37 cellular contexts compared by ENCODE assay signal in genomic region chr15:84892786-84893307, GRCh38. TPM values are rescaled to one million over a fixed set of nuclear protein-coding genes. Genes with fewer than 3 reads are reported as not detected.
"Had no signal": no experiment of that assay in that cellular context is flagged by ENCODE, and none has a peak within 500 bp of the region (broad histone marks: within the 10 kb centered on the region; RNA-seq: fewer than 3 reads in every experiment).

No MANE protein-coding gene starts in this region.

- H3K4me3 ChIP-seq: adrenal gland, body of pancreas, breast epithelium had no signal

- H3K9me3 ChIP-seq: adrenal gland, body of pancreas, breast epithelium had no signal

- H3K4me1 Mint-ChIP-seq: activated B cell treated with CpG ODN at 0.5 μM for 24 hours; activated CD4-positive, alpha-beta T cell treated with anti-CD3 and anti-CD28 coated beads, Interleukin-2, amount 10 ng/mL, durations not matched to agents 24 days and 14 days; activated naive CD8-positive, alpha-beta T cell treated with anti-CD3 and anti-CD28 coated beads for 36 hours; activated T-helper 17 cell treated with anti-CD3 and anti-CD28 coated beads, Interleukin-2, amount 50 U/mL, for 72 hours; T-cell had no signal

- H3K4me1 ChIP-seq: adrenal gland, body of pancreas, breast epithelium had no signal

- DNase-seq: activated B cell treated with CpG ODN at 0.5 μM for 24 hours; activated CD4-positive, alpha-beta memory T cell treated with anti-CD3 and anti-CD28 coated beads for 36 hours; activated CD4-positive, alpha-beta T cell treated with anti-CD3 and anti-CD28 coated beads for 4 hours; activated CD4-positive, alpha-beta T cell treated with anti-CD3 and anti-CD28 coated beads, Interleukin-2, amount 10 ng/mL, durations not matched to agents 24 days and 14 days; activated CD4-positive, alpha-beta T cell treated with anti-CD3 and anti-CD28 coated beads, Interleukin-2, amount 50 U/mL, for 1 hour; activated CD4-positive, alpha-beta T cell treated with anti-CD3 and anti-CD28 coated beads, Interleukin-2, amount 50 U/mL, for 4 hours; activated CD4-positive, CD25-positive, alpha-beta regulatory T cell treated with anti-CD3 and anti-CD28 coated beads, Interleukin-2, amount 50 U/mL, for 72 hours; activated CD8-positive, alpha-beta memory T cell treated with anti-CD3 and anti-CD28 coated beads, Interleukin-2, amount 50 U/mL, for 4 hours; activated CD8-positive, alpha-beta T cell treated with anti-CD3 and anti-CD28 coated beads for 36 hours; activated effector memory CD4-positive, alpha-beta T cell treated with anti-CD3 and anti-CD28 coated beads, Interleukin-2, amount 50 U/mL, for 16 hours; activated gamma-delta T cell treated with Interleukin-2 at 50 U/mL for 16 hours; activated naive CD4-positive, alpha-beta T cell; activated naive CD4-positive, alpha-beta T cell treated with anti-CD3 and anti-CD28 coated beads for 36 hours; activated naive CD4-positive, alpha-beta T cell treated with anti-CD3 and anti-CD28 coated beads, Interleukin-2, amount 50 U/mL, for 16 hours; activated naive CD8-positive, alpha-beta T cell treated with anti-CD3 and anti-CD28 coated beads for 36 hours; activated T-cell treated with anti-CD3 and anti-CD28 coated beads for 4 hours; activated T-cell treated with anti-CD3 and anti-CD28 coated beads, Interleukin-2, amount 50 U/mL, for 1 hour; activated T-cell treated with anti-CD3 and anti-CD28 coated beads, Interleukin-2, amount 50 U/mL, for 4 hours; activated T-cell treated with anti-CD3 and anti-CD28 coated beads, Interleukin-2, amount 50 U/mL, for 72 hours; adrenal gland; amniotic stem cell; body of pancreas; brain microvascular endothelial cell; central memory CD4-positive, alpha-beta T cell; T-cell; T-helper 17 cell; T-helper 9 cell had no signal

- H3K27ac ChIP-seq: adrenal gland, body of pancreas, brain microvascular endothelial cell, breast epithelium, VCaP had no signal

- H3K27ac Mint-ChIP-seq: activated B cell treated with CpG ODN at 0.5 μM for 24 hours; activated CD4-positive, alpha-beta memory T cell treated with anti-CD3 and anti-CD28 coated beads for 36 hours; activated CD4-positive, alpha-beta T cell treated with anti-CD3 and anti-CD28 coated beads, Interleukin-2, amount 10 ng/mL, durations not matched to agents 24 days and 14 days; activated CD8-positive, alpha-beta T cell treated with anti-CD3 and anti-CD28 coated beads for 36 hours; activated naive CD4-positive, alpha-beta T cell treated with anti-CD3 and anti-CD28 coated beads for 36 hours; activated naive CD8-positive, alpha-beta T cell treated with anti-CD3 and anti-CD28 coated beads for 36 hours; activated T-cell treated with anti-CD3 and anti-CD28 coated beads, Interleukin-2, amount 50 U/mL, for 72 hours; activated T-helper 1 cell treated with anti-CD3 and anti-CD28 coated beads, Interleukin-12 subunit alpha, Interleukin-12 subunit beta, Interleukin-2, Interleukin-4 antibody, amounts not matched to agents 30 ng/mL and 10 ng/mL and 1 ng/mL, durations not matched to agents 14 hours and 24 hours and 36 hours; activated T-helper 17 cell treated with anti-CD3 and anti-CD28 coated beads, Interleukin-2, amount 50 U/mL, for 72 hours; T-cell had no signal

- H3K27me3 Mint-ChIP-seq: activated T-helper 17 cell treated with anti-CD3 and anti-CD28 coated beads, Interleukin-2, amount 50 U/mL, for 72 hours had no signal

- ATAC-seq: activated CD8-positive, alpha-beta T cell treated with anti-CD3 and anti-CD28 coated beads for 36 hours; activated naive CD4-positive, alpha-beta T cell treated with anti-CD3 and anti-CD28 coated beads, Interleukin-2, amount 50 U/mL, for 72 hours; activated T-cell treated with anti-CD3 and anti-CD28 coated beads, Interleukin-2, amount 50 U/mL, for 4 hours; activated T-cell treated with anti-CD3 and anti-CD28 coated beads, Interleukin-2, amount 50 U/mL, for 72 hours; activated T-helper 17 cell treated with anti-CD3 and anti-CD28 coated beads, Interleukin-2, amount 50 U/mL, for 72 hours; body of pancreas; T-cell; T-helper 17 cell had no signal

- H3K4me3 Mint-ChIP-seq: activated B cell treated with CpG ODN at 0.5 μM for 24 hours; activated CD4-positive, alpha-beta memory T cell treated with anti-CD3 and anti-CD28 coated beads for 36 hours; activated CD4-positive, alpha-beta T cell treated with anti-CD3 and anti-CD28 coated beads, Interleukin-2, amount 10 ng/mL, durations not matched to agents 24 days and 14 days; activated CD8-positive, alpha-beta T cell treated with anti-CD3 and anti-CD28 coated beads for 36 hours; activated naive CD4-positive, alpha-beta T cell treated with anti-CD3 and anti-CD28 coated beads for 36 hours; activated naive CD8-positive, alpha-beta T cell treated with anti-CD3 and anti-CD28 coated beads for 36 hours; activated T-cell treated with anti-CD3 and anti-CD28 coated beads, Interleukin-2, amount 50 U/mL, for 4 hours; activated T-cell treated with anti-CD3 and anti-CD28 coated beads, Interleukin-2, amount 50 U/mL, for 72 hours; activated T-helper 1 cell treated with anti-CD3 and anti-CD28 coated beads, Interleukin-12 subunit alpha, Interleukin-12 subunit beta, Interleukin-2, Interleukin-4 antibody, amounts not matched to agents 30 ng/mL and 10 ng/mL and 1 ng/mL, durations not matched to agents 14 hours and 24 hours and 36 hours; activated T-helper 17 cell treated with anti-CD3 and anti-CD28 coated beads, Interleukin-2, amount 50 U/mL, for 72 hours; T-cell; T-helper 17 cell had no signal

- H3K36me3 Mint-ChIP-seq: activated CD4-positive, alpha-beta memory T cell treated with anti-CD3 and anti-CD28 coated beads for 36 hours; activated naive CD4-positive, alpha-beta T cell treated with anti-CD3 and anti-CD28 coated beads, Interleukin-2, amount 50 U/mL, for 72 hours; activated naive CD8-positive, alpha-beta T cell treated with anti-CD3 and anti-CD28 coated beads for 36 hours; T-cell had no signal

- H3K9me3 Mint-ChIP-seq: activated B cell treated with CpG ODN at 0.5 μM for 24 hours; activated CD4-positive, alpha-beta memory T cell treated with anti-CD3 and anti-CD28 coated beads for 36 hours; activated CD4-positive, alpha-beta T cell treated with anti-CD3 and anti-CD28 coated beads, Interleukin-2, amount 10 ng/mL, durations not matched to agents 24 days and 14 days; activated CD8-positive, alpha-beta T cell treated with anti-CD3 and anti-CD28 coated beads for 36 hours; activated naive CD4-positive, alpha-beta T cell treated with anti-CD3 and anti-CD28 coated beads for 36 hours; activated naive CD4-positive, alpha-beta T cell treated with anti-CD3 and anti-CD28 coated beads, Interleukin-2, amount 50 U/mL, for 72 hours; activated naive CD8-positive, alpha-beta T cell treated with anti-CD3 and anti-CD28 coated beads for 36 hours; activated T-cell treated with anti-CD3 and anti-CD28 coated beads, Interleukin-2, amount 50 U/mL, for 4 hours; activated T-cell treated with anti-CD3 and anti-CD28 coated beads, Interleukin-2, amount 50 U/mL, for 72 hours; activated T-helper 1 cell treated with anti-CD3 and anti-CD28 coated beads, Interleukin-12 subunit alpha, Interleukin-12 subunit beta, Interleukin-2, Interleukin-4 antibody, amounts not matched to agents 30 ng/mL and 10 ng/mL and 1 ng/mL, durations not matched to agents 14 hours and 24 hours and 36 hours; activated T-helper 17 cell treated with anti-CD3 and anti-CD28 coated beads, Interleukin-2, amount 50 U/mL, for 72 hours; T-cell had no signal

- H3K36me3 ChIP-seq: adrenal gland, brain microvascular endothelial cell, breast epithelium had no signal

- H3K27me3 ChIP-seq: adrenal gland, body of pancreas, brain microvascular endothelial cell, breast epithelium had no signal

RNA-seq across cellular contexts. Expression of gene SLC28A1, which starts 8.4 kb away (rescaled TPM):
- total RNA-seq: activated B cell treated with CpG ODN at 0.5 μM for 24 hours; activated CD4-positive, alpha-beta memory T cell treated with anti-CD3 and anti-CD28 coated beads for 36 hours; activated CD4-positive, alpha-beta T cell treated with anti-CD3 and anti-CD28 coated beads, Interleukin-2, amount 10 ng/mL, durations not matched to agents 24 days and 14 days; activated CD8-positive, alpha-beta memory T cell treated with anti-CD3 and anti-CD28 coated beads for 36 hours; activated CD8-positive, alpha-beta T cell treated with anti-CD3 and anti-CD28 coated beads for 36 hours; activated naive CD4-positive, alpha-beta T cell treated with anti-CD3 and anti-CD28 coated beads for 36 hours; activated naive CD8-positive, alpha-beta T cell treated with anti-CD3 and anti-CD28 coated beads for 36 hours; activated T-cell treated with anti-CD3 and anti-CD28 coated beads, Interleukin-2, amount 50 U/mL, for 4 hours; activated T-cell treated with anti-CD3 and anti-CD28 coated beads, Interleukin-2, amount 50 U/mL, for 72 hours; activated T-helper 1 cell treated with anti-CD3 and anti-CD28 coated beads, Interleukin-12 subunit alpha, Interleukin-12 subunit beta, Interleukin-2, Interleukin-4 antibody, amounts not matched to agents 30 ng/mL and 10 ng/mL and 1 ng/mL, durations not matched to agents 14 hours and 24 hours and 36 hours; activated T-helper 17 cell treated with anti-CD3 and anti-CD28 coated beads, Interleukin-2, amount 50 U/mL, for 72 hours; astrocyte; cerebellum; T-cell; T-helper 1 cell treated with Interleukin-12 subunit alpha and Interleukin-12 subunit beta and Interleukin-4 antibody, amounts not matched to agents 30 ng/mL and 1 ng/mL, for 36 hours; T-helper 17 cell; T-helper 2 cell treated with Interferon-gamma antibody and Interleukin-4, amounts not matched to agents 100 ng/mL and 5 ng/mL, for 36 hours had no signal
